Comparison of ENCODE assay signal across 1 cellular context in the genomic region with DNA sequence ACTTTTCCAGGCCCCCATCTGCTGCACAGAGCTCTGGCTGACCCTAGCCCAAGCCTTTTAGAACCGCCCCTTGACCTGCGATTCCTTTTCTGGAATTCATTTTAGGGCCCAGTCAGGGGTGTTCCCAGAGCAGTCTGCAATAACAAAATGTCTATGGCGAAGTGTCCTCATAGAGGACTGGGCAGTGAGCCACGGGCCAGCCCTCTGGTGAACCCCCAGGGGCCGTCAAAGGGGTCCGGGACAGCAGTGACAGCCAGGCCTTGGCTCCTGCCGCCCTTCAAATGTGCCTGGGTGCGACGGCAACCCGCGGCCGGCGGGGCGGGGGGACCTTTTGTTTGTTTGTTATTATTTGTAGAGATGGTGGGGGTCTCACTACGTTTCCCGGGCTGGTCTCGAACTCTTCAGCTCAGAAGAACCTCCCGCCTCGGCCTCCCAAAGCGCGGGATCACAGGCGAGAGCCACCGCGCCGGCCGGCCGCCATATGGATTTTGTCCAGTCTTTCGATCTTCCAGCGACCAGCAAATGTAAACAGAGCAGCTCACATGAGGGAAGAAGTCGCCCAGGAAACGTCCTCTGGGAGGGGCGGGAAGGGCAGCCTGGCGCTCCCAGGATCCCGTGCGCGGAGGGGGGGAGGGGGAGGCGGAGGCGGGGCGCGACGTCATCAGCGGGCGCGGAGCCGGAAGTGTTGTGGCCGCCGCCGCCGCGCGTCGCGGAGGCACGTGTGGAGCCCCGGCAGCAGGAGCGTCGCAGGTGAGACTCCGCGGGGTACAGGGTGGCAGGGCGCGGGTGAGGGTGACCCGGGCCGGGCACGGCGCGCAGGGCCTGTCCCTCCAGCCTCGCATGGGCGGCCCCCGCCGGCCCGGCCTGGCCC.
TF ChIP-seq lines count a peak whose summit lies in the region.

TSS of gene TRMT61A (plus strand) at position 685 of the 871 bp plus-strand sequence. CDS start 783 bp downstream, outside the sequence.

TF ChIP-seq in K562, 482 proteins besides CTCF, POLR2A, EP300 and RAD21 (continued from another document and continues in another):
- TF ChIP-seq ELK3 (CRISPR knock-in tag; IDR thresholded peaks at IDR 0.05): no peak
- no peak for TF ChIP-seq TAF9B (IDR thresholded peaks at IDR 0.05; ENCODE audit: partially characterized antibody)
- no peak for TF ChIP-seq XRCC3 (IDR thresholded peaks at IDR 0.05)
- no peak for TF ChIP-seq NR2C2 (CRISPR knock-in tag; IDR thresholded peaks at IDR 0.05)
- TF ChIP-seq NR2C2 (tag; IDR thresholded peaks at IDR 0.05): peak; percentile 53
- TF ChIP-seq, protein P1, sequence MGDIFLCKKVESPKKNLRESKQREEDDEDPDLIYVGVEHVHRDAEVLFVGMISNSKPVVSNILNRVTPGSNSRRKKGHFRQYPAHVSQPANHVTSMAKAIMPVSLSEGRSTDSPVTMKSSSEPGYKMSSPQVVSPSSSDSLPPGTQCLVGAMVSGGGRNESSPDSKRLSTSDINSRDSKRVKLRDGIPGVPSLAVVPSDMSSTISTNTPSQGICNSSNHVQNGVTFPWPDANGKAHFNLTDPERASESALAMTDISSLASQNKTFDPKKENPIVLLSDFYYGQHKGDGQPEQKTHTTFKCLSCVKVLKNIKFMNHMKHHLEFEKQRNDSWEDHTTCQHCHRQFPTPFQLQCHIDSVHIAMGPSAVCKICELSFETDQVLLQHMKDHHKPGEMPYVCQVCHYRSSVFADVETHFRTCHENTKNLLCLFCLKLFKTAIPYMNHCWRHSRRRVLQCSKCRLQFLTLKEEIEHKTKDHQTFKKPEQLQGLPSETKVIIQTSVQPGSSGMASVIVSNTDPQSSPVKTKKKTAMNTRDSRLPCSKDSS (IDR thresholded peaks at IDR 0.05; ENCODE audit: low read depth, partially characterized antibody): no peak
- TF ChIP-seq, protein P2, sequence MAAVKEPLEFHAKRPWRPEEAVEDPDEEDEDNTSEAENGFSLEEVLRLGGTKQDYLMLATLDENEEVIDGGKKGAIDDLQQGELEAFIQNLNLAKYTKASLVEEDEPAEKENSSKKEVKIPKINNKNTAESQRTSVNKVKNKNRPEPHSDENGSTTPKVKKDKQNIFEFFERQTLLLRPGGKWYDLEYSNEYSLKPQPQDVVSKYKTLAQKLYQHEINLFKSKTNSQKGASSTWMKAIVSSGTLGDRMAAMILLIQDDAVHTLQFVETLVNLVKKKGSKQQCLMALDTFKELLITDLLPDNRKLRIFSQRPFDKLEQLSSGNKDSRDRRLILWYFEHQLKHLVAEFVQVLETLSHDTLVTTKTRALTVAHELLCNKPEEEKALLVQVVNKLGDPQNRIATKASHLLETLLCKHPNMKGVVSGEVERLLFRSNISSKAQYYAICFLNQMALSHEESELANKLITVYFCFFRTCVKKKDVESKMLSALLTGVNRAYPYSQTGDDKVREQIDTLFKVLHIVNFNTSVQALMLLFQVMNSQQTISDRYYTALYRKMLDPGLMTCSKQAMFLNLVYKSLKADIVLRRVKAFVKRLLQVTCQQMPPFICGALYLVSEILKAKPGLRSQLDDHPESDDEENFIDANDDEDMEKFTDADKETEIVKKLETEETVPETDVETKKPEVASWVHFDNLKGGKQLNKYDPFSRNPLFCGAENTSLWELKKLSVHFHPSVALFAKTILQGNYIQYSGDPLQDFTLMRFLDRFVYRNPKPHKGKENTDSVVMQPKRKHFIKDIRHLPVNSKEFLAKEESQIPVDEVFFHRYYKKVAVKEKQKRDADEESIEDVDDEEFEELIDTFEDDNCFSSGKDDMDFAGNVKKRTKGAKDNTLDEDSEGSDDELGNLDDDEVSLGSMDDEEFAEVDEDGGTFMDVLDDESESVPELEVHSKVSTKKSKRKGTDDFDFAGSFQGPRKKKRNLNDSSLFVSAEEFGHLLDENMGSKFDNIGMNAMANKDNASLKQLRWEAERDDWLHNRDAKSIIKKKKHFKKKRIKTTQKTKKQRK (IDR thresholded peaks at IDR 0.05; ENCODE audit: borderline replicate concordance, low read depth, low read length): no peak
- TF ChIP-seq, protein P3, sequence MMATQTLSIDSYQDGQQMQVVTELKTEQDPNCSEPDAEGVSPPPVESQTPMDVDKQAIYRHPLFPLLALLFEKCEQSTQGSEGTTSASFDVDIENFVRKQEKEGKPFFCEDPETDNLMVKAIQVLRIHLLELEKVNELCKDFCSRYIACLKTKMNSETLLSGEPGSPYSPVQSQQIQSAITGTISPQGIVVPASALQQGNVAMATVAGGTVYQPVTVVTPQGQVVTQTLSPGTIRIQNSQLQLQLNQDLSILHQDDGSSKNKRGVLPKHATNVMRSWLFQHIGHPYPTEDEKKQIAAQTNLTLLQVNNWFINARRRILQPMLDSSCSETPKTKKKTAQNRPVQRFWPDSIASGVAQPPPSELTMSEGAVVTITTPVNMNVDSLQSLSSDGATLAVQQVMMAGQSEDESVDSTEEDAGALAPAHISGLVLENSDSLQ (IDR thresholded peaks at IDR 0.05): no peak
- TF ChIP-seq CBFA2T2 (conservative IDR thresholded peaks at IDR 0.05): no peak
- no peak for TF ChIP-seq CEBPB (tag; IDR thresholded peaks at IDR 0.05)
- no peak for TF ChIP-seq TEAD4 (IDR thresholded peaks at IDR 0.05; ENCODE audit: low read length)
- no peak for TF ChIP-seq TEAD4 (CRISPR knock-in tag; IDR thresholded peaks at IDR 0.05; ENCODE audit: borderline replicate concordance)
- TF ChIP-seq ZNF780A (CRISPR knock-in tag; IDR thresholded peaks at IDR 0.05): no peak
- no peak for TF ChIP-seq GTF2F1 (IDR thresholded peaks at IDR 0.05; ENCODE audit: low read depth, low read length)
- TF ChIP-seq MLLT1 (IDR thresholded peaks at IDR 0.05): no peak
- TF ChIP-seq BRD9 (IDR thresholded peaks at IDR 0.05; ENCODE audit: low read depth, partially characterized antibody): no peak
- TF ChIP-seq JUND (IDR thresholded peaks at IDR 0.05; ENCODE audit: borderline replicate concordance, low read depth, low read length): no peak; the same call in 1 of the 2 replicates
- no peak for TF ChIP-seq JUND (tag; IDR thresholded peaks at IDR 0.05; ENCODE audit: borderline replicate concordance, low read depth, low read length)
- no peak for TF ChIP-seq PURB (CRISPR knock-in tag; IDR thresholded peaks at IDR 0.05; ENCODE audit: low read depth)
- TF ChIP-seq CEBPG (CRISPR knock-in tag; IDR thresholded peaks at IDR 0.05): no peak
- no peak for TF ChIP-seq CEBPG (tag; conservative IDR thresholded peaks at IDR 0.05 in 1 of 2, IDR thresholded peaks at IDR 0.05 in 1 of 2)
- TF ChIP-seq HES1 (IDR thresholded peaks at IDR 0.05; ENCODE audit: low read depth): no peak
- TF ChIP-seq ELF2 (CRISPR knock-in tag; IDR thresholded peaks at IDR 0.05): peak; percentile 89
- no peak for TF ChIP-seq SMAD4 (CRISPR knock-in tag; conservative IDR thresholded peaks at IDR 0.05)
- TF ChIP-seq DDX20 (tag; IDR thresholded peaks at IDR 0.05; ENCODE audit: low read depth): no peak
- TF ChIP-seq NEUROD1 (IDR thresholded peaks at IDR 0.05; ENCODE audit: borderline replicate concordance, low read depth, low read length, partially characterized antibody): no peak
- TF ChIP-seq NFE2L1 (tag; IDR thresholded peaks at IDR 0.05; ENCODE audit: borderline replicate concordance, low read depth): no peak
- no peak for TF ChIP-seq BRD4 (IDR thresholded peaks at IDR 0.05)
- no peak for TF ChIP-seq MEF2A (IDR thresholded peaks at IDR 0.05; ENCODE audit: control insufficient read depth, low read depth, low read length)
- no peak for TF ChIP-seq ZFPM2 (CRISPR knock-in tag; IDR thresholded peaks at IDR 0.05)
- no peak for TF ChIP-seq ZNF24 (IDR thresholded peaks at IDR 0.05)
- TF ChIP-seq, protein P4, sequence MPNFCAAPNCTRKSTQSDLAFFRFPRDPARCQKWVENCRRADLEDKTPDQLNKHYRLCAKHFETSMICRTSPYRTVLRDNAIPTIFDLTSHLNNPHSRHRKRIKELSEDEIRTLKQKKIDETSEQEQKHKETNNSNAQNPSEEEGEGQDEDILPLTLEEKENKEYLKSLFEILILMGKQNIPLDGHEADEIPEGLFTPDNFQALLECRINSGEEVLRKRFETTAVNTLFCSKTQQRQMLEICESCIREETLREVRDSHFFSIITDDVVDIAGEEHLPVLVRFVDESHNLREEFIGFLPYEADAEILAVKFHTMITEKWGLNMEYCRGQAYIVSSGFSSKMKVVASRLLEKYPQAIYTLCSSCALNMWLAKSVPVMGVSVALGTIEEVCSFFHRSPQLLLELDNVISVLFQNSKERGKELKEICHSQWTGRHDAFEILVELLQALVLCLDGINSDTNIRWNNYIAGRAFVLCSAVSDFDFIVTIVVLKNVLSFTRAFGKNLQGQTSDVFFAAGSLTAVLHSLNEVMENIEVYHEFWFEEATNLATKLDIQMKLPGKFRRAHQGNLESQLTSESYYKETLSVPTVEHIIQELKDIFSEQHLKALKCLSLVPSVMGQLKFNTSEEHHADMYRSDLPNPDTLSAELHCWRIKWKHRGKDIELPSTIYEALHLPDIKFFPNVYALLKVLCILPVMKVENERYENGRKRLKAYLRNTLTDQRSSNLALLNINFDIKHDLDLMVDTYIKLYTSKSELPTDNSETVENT (CRISPR knock-in tag; IDR thresholded peaks at IDR 0.05): no peak
- TF ChIP-seq BMI1 (IDR thresholded peaks at IDR 0.05; ENCODE audit: low read length): no peak
- TF ChIP-seq, protein P5, sequence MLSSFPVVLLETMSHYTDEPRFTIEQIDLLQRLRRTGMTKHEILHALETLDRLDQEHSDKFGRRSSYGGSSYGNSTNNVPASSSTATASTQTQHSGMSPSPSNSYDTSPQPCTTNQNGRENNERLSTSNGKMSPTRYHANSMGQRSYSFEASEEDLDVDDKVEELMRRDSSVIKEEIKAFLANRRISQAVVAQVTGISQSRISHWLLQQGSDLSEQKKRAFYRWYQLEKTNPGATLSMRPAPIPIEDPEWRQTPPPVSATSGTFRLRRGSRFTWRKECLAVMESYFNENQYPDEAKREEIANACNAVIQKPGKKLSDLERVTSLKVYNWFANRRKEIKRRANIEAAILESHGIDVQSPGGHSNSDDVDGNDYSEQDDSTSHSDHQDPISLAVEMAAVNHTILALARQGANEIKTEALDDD (IDR thresholded peaks at IDR 0.05): no peak
- no peak for TF ChIP-seq PRDM10 (IDR thresholded peaks at IDR 0.05; ENCODE audit: partially characterized antibody)
- no peak for TF ChIP-seq ARNT (IDR thresholded peaks at IDR 0.05)
- TF ChIP-seq CBFB (CRISPR knock-in tag; IDR thresholded peaks at IDR 0.05): no peak
- no peak for TF ChIP-seq RFX5 (IDR thresholded peaks at IDR 0.05; ENCODE audit: low read depth, low read length)
- no peak for TF ChIP-seq POLR3A (IDR thresholded peaks at IDR 0.05; ENCODE audit: borderline replicate concordance, extremely low read depth, insufficient read depth, insufficient read length)
- no peak for TF ChIP-seq TAL1 (IDR thresholded peaks at IDR 0.05)
